Comparison of ENCODE assay signal across 1 cellular context in the genomic region with DNA sequence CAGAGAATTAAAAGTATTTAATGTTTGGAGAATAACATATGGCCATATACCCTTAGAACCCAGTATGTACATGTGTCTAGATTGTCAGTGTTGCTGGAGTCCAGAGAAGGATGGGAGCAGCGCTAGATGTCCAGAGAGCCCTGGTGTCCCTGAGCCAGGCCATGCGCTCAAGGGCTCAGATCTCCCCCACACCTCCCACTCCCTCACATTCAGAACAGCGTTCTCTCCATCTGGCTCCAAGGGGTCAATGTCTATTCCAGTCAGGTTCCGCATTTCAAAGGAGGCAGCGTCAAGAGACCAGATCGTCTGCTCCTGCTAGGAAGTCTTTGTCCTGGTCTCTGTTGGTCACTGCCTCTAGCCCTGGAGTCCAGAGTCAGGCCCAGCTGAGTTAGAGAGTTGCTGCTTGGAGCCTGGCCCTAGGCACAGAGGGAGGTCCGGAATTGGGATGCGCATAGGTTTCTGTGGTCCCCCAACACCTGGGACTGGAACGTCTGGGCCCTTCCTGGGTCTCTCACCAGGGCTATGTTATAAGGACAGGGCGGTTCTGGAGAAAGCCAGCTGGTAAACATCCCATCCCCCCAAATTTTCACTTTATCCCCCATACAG.
TF ChIP-seq lines count a peak whose summit lies in the region.

No MANE protein-coding gene starts in this region.

TF ChIP-seq in K562, 482 proteins besides CTCF, POLR2A, EP300 and RAD21:
- TF ChIP-seq, protein P1, sequence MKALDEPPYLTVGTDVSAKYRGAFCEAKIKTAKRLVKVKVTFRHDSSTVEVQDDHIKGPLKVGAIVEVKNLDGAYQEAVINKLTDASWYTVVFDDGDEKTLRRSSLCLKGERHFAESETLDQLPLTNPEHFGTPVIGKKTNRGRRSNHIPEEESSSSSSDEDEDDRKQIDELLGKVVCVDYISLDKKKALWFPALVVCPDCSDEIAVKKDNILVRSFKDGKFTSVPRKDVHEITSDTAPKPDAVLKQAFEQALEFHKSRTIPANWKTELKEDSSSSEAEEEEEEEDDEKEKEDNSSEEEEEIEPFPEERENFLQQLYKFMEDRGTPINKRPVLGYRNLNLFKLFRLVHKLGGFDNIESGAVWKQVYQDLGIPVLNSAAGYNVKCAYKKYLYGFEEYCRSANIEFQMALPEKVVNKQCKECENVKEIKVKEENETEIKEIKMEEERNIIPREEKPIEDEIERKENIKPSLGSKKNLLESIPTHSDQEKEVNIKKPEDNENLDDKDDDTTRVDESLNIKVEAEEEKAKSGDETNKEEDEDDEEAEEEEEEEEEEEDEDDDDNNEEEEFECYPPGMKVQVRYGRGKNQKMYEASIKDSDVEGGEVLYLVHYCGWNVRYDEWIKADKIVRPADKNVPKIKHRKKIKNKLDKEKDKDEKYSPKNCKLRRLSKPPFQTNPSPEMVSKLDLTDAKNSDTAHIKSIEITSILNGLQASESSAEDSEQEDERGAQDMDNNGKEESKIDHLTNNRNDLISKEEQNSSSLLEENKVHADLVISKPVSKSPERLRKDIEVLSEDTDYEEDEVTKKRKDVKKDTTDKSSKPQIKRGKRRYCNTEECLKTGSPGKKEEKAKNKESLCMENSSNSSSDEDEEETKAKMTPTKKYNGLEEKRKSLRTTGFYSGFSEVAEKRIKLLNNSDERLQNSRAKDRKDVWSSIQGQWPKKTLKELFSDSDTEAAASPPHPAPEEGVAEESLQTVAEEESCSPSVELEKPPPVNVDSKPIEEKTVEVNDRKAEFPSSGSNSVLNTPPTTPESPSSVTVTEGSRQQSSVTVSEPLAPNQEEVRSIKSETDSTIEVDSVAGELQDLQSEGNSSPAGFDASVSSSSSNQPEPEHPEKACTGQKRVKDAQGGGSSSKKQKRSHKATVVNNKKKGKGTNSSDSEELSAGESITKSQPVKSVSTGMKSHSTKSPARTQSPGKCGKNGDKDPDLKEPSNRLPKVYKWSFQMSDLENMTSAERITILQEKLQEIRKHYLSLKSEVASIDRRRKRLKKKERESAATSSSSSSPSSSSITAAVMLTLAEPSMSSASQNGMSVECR (CRISPR knock-in tag; IDR thresholded peaks at IDR 0.05) = no peak
- TF ChIP-seq, protein P2, sequence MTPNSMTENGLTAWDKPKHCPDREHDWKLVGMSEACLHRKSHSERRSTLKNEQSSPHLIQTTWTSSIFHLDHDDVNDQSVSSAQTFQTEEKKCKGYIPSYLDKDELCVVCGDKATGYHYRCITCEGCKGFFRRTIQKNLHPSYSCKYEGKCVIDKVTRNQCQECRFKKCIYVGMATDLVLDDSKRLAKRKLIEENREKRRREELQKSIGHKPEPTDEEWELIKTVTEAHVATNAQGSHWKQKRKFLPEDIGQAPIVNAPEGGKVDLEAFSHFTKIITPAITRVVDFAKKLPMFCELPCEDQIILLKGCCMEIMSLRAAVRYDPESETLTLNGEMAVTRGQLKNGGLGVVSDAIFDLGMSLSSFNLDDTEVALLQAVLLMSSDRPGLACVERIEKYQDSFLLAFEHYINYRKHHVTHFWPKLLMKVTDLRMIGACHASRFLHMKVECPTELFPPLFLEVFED (CRISPR knock-in tag; conservative IDR thresholded peaks at IDR 0.05) = no peak
- TF ChIP-seq, protein P3, sequence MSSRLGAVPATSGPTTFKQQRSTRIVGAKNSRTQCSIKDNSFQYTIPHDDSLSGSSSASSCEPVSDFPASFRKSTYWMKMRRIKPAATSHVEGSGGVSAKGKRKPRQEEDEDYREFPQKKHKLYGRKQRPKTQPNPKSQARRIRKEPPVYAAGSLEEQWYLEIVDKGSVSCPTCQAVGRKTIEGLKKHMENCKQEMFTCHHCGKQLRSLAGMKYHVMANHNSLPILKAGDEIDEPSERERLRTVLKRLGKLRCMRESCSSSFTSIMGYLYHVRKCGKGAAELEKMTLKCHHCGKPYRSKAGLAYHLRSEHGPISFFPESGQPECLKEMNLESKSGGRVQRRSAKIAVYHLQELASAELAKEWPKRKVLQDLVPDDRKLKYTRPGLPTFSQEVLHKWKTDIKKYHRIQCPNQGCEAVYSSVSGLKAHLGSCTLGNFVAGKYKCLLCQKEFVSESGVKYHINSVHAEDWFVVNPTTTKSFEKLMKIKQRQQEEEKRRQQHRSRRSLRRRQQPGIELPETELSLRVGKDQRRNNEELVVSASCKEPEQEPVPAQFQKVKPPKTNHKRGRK (tag; IDR thresholded peaks at IDR 0.05) = no peak
- TF ChIP-seq TAF15 (IDR thresholded peaks at IDR 0.05; ENCODE audit: low read depth, low read length) (no peak), ZNF507 (tag; conservative IDR thresholded peaks at IDR 0.05) (no peak), EHMT2 (IDR thresholded peaks at IDR 0.05) (no peak), NRF1 (conservative IDR thresholded peaks at IDR 0.05 in 1 of 2, IDR thresholded peaks at IDR 0.05 in 1 of 2) (no peak), SETDB1 (IDR thresholded peaks at IDR 0.05; ENCODE audit: low read length) (no peak), JUN (IDR thresholded peaks at IDR 0.05; ENCODE audit: borderline replicate concordance, low read depth, low read length) (no peak), JUN (CRISPR knock-in tag; IDR thresholded peaks at IDR 0.05; ENCODE audit: borderline replicate concordance) (no peak), ZNF780A (CRISPR knock-in tag; IDR thresholded peaks at IDR 0.05) (no peak), ADNP (tag; IDR thresholded peaks at IDR 0.05) (no peak)
- TF ChIP-seq, protein P4, sequence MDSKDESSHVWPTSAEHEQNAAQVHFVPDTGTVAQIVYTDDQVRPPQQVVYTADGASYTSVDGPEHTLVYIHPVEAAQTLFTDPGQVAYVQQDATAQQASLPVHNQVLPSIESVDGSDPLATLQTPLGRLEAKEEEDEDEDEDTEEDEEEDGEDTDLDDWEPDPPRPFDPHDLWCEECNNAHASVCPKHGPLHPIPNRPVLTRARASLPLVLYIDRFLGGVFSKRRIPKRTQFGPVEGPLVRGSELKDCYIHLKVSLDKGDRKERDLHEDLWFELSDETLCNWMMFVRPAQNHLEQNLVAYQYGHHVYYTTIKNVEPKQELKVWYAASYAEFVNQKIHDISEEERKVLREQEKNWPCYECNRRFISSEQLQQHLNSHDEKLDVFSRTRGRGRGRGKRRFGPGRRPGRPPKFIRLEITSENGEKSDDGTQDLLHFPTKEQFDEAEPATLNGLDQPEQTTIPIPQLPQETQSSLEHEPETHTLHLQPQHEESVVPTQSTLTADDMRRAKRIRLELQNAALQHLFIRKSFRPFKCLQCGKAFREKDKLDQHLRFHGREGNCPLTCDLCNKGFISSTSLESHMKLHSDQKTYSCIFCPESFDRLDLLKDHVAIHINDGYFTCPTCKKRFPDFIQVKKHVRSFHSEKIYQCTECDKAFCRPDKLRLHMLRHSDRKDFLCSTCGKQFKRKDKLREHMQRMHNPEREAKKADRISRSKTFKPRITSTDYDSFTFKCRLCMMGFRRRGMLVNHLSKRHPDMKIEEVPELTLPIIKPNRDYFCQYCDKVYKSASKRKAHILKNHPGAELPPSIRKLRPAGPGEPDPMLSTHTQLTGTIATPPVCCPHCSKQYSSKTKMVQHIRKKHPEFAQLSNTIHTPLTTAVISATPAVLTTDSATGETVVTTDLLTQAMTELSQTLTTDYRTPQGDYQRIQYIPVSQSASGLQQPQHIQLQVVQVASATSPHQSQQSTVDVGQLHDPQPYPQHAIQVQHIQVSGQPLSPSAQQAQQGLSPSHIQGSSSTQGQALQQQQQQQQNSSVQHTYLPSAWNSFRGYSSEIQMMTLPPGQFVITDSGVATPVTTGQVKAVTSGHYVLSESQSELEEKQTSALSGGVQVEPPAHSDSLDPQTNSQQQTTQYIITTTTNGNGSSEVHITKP (IDR thresholded peaks at IDR 0.05; ENCODE audit: partially characterized antibody) = no peak
- TF ChIP-seq, protein P5, sequence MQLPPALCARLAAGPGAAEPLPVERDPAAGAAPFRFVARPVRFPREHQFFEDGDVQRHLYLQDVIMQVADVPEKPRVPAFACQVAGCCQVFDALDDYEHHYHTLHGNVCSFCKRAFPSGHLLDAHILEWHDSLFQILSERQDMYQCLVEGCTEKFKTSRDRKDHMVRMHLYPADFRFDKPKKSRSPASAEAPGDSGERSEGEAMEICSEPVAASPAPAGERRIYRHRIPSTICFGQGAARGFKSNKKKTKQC (CRISPR knock-in tag; IDR thresholded peaks at IDR 0.05) = no peak
- TF ChIP-seq, protein P6, sequence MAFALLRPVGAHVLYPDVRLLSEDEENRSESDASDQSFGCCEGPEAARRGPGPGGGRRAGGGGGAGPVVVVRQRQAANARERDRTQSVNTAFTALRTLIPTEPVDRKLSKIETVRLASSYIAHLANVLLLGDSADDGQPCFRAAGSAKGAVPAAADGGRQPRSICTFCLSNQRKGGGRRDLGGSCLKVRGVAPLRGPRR (CRISPR knock-in tag; IDR thresholded peaks at IDR 0.05) = no peak
